Comparison of ENCODE assay signal across 28 cellular contexts in genomic region chr5:10658265-10658664, GRCh38.
"Had no signal": no experiment of that assay in that cellular context is flagged by ENCODE, and none has a peak within 500 bp of the region (broad histone marks: within the 10 kb centered on the region; RNA-seq: fewer than 3 reads in every experiment).

No MANE protein-coding gene starts in this region.

- H3K4me3 Mint-ChIP-seq: dendritic cell treated with granulocyte-macrophage colony-stimulating factor and Interleukin-4, amounts not matched to agents 40 ng/mL and 50 ng/mL, for 4 days; effector memory CD8-positive, alpha-beta T cell; endodermal cell; mesothelial cell of epicardium; naive B cell; naive thymus-derived CD8-positive, alpha-beta T cell had no signal

- H3K9me3 Mint-ChIP-seq: dendritic cell treated with granulocyte-macrophage colony-stimulating factor and Interleukin-4, amounts not matched to agents 40 ng/mL and 50 ng/mL, for 4 days; effector memory CD8-positive, alpha-beta T cell had no signal

- H3K9me3 ChIP-seq: colonic mucosa, esophagus squamous epithelium, gastrocnemius medialis, lower lobe of right lung, mucosa of descending colon had no signal

- H3K27me3 Mint-ChIP-seq: dendritic cell treated with granulocyte-macrophage colony-stimulating factor and Interleukin-4, amounts not matched to agents 40 ng/mL and 50 ng/mL, for 4 days; naive B cell had no signal

- H3K36me3 Mint-ChIP-seq: mesothelial cell of epicardium; naive thymus-derived CD8-positive, alpha-beta T cell had no signal

- DNase-seq: colonic mucosa; cortex of kidney; effector CD8-positive, alpha-beta T cell; effector memory CD8-positive, alpha-beta T cell; endodermal cell; erythroblast; esophagus squamous epithelium; foreskin fibroblast; foreskin melanocyte; gastrocnemius medialis; glutamatergic neuron; head of caudate nucleus; heart right ventricle; hippocampal formation; left cardiac atrium; left ventricle myocardium inferior; lower lobe of right lung; mesenchymal stem cell; mucosa of descending colon; naive B cell; naive thymus-derived CD8-positive, alpha-beta T cell had no signal

- H3K36me3 ChIP-seq: colonic mucosa, esophagus squamous epithelium, gastrocnemius medialis, lower lobe of right lung had no signal

- H3K4me1 ChIP-seq: colonic mucosa, lower lobe of right lung had no signal

- H3K27ac ChIP-seq: colonic mucosa, epithelial cell of prostate, esophagus squamous epithelium, gastrocnemius medialis, heart right ventricle, left ventricle myocardium inferior, lower lobe of right lung had no signal

- H3K4me3 ChIP-seq: colonic mucosa, esophagus squamous epithelium, gastrocnemius medialis, heart right ventricle, left ventricle myocardium inferior, lower lobe of right lung, mucosa of descending colon had no signal

- FAIRE-seq: endometrium, islet of Langerhans, keratinocyte had no signal

- H3K27me3 ChIP-seq: colonic mucosa, esophagus squamous epithelium, gastrocnemius medialis, heart right ventricle had no signal

- ATAC-seq: effector memory CD8-positive, alpha-beta T cell; esophagus mucosa; gastrocnemius medialis; heart right ventricle; left cardiac atrium; lower lobe of right lung; mucosa of descending colon; naive thymus-derived CD8-positive, alpha-beta T cell had no signal

- H3K27ac Mint-ChIP-seq: dendritic cell treated with granulocyte-macrophage colony-stimulating factor and Interleukin-4, amounts not matched to agents 40 ng/mL and 50 ng/mL, for 4 days; effector memory CD8-positive, alpha-beta T cell; endodermal cell; mesothelial cell of epicardium; naive thymus-derived CD8-positive, alpha-beta T cell had no signal

- H3K4me1 Mint-ChIP-seq: endodermal cell; mesothelial cell of epicardium; naive thymus-derived CD8-positive, alpha-beta T cell had no signal
